In the genomic region with DNA sequence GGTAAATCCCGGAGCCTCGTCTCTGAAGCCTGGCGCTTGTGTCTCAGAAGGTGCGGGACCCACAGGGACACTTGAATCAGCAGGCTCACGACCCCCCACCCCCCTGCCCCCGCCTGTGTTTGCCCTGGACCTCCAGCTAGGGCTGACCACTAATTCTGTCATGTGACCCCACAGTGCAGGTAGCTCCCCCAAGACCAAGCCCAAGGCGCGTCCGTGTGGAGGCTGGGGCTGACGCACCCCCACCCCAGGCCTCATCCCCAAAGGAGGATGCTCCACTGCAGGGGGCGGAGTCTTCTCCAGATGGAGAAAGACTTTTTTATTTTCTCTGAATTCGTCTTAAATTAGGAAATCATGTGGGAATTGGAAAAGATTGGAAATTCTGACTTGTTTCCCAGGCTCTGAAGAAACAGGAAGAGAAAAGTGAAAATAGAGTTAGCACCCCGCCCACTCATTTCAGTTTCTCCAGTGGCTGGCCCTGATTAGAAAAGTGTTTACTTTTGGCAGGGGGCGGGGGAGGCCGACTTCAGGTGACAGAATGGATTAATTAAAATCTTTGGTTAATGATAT, we compare ENCODE assay signal across 8 cellular contexts.
DNase-seq lines count a peak whose midpoint lies in the region; TF ChIP-seq lines count a peak whose summit lies in the region.

No MANE protein-coding gene starts in this region.

- DNase-seq in GM03348 (ENCODE audit: low spot score) (peak; percentile 79), HEK293T (ENCODE audit: extremely low spot score) (peak; percentile 20), OCI-M1 (lab: John Stamatoyannopoulos, UW) (peak; percentile 61), astrocyte of the spinal cord (ENCODE audit: low read depth, low spot score) (no peak), hippocampal formation (lab: John Stamatoyannopoulos, UW) (peak; percentile 29 to 62), putamen (ENCODE audit: low spot score) (peak; percentile 62), NCI-H187 (lab: John Stamatoyannopoulos, UW) (no peak), NCI-H1694 (lab: John Stamatoyannopoulos, UW) (no peak)

- CTCF ChIA-PET in HEK293T (lab: Yijun Ruan, JAX) = interaction anchor here (0.9 to 1.4 kb wide), 2 partner anchors 26 to 48 kb away, joined by 3 to 7 read pairs; a partner anchor contains a TSS

- peak overlapping the region; percentile 72 for H3K4me3 ChIP-seq in astrocyte of the spinal cord (ENCODE audit: low read depth, low read length)

- in situ Hi-C loops in astrocyte of the spinal cord (cut with HindIII; ENCODE audit: low sequenced_read_pairs) = no loop called here

- no peak for TF ChIP-seq CTCF in astrocyte of the spinal cord (IDR thresholded peaks at IDR 0.05; ENCODE audit: low read depth, low read length)

- POLR2A ChIA-PET in HEK293T (lab: Yijun Ruan, JAX) = interaction anchor here (1.0 to 2.2 kb wide), 14 partner anchors 8 to 225 kb away, joined by 3 to 37 read pairs (median 6); a partner anchor contains a TSS

TF ChIP-seq in HEK293T, 16 proteins besides CTCF, POLR2A, EP300 and RAD21:
- no peak for TF ChIP-seq SUZ12 (IDR thresholded peaks at IDR 0.05)
- no peak for TF ChIP-seq LEF1 (IDR thresholded peaks at IDR 0.05; ENCODE audit: borderline replicate concordance)
- TF ChIP-seq NFRKB (IDR thresholded peaks at IDR 0.05) = no peak
- no peak for TF ChIP-seq FOXK2 (IDR thresholded peaks at IDR 0.05)
- no peak for TF ChIP-seq FOXA1 (IDR thresholded peaks at IDR 0.05)
- TF ChIP-seq ARNT (IDR thresholded peaks at IDR 0.05) = no peak

Comparison
In these comparisons a context has a peak if more than half of its experiments do, and no peak if none do; other contexts are left out.
1. DNase-seq: peak in GM03348 (single experiment), HEK293T (single experiment), OCI-M1 (single experiment), hippocampal formation (2 of 2) and putamen (single experiment); none in astrocyte of the spinal cord (single experiment), NCI-H187 (0 of 2) and NCI-H1694 (single experiment).